ENCODE assay signal across 1 cellular context in genomic region chr22:50308986-50309600, GRCh38.
TF ChIP-seq lines count a peak whose summit lies in the region.

No MANE protein-coding gene starts in this region.

TF ChIP-seq in A549, 52 proteins besides CTCF, POLR2A, EP300 and RAD21 (continued from another document):
- TF ChIP-seq SMC3 (IDR thresholded peaks at IDR 0.05): no peak
